In the genomic region with DNA sequence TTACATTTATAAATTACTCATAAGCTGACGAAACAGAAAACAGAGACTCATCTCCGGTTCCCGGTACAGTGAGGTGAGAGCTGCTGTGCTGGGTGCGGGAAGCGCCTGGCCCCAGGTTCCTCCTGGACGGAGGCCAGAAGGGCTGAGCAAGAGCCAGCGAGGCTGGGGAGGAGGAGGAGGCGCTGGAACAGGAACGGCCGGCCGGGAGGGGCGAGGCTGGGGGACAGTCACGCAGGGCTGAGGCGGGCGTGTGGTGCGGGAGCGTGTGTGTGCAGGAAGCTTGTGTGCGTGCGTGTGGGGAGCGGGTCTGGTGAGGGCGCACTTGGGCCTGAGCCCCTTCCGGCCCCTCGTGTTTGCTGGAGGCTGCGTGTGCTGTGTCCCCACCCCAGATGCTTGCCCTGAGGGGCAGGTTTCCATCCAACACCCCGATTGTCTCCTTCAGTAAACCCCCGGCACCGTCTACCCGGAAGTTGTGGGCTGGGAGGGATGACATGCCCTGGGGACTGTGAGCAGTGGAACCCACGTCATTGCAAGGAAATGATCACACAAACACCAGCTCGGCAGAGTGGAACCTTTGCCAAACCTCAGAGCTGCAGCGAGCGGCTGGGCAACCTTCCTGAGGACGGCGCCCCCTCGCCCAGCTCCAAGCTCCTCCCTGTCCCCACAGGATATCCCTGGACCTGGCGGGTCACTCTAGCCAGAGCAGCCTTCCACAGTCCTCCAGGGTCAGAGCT, we compare ENCODE assay signal across 8 cellular contexts. TPM values are rescaled to one million over a fixed set of nuclear protein-coding genes. Genes with fewer than 3 reads are reported as not detected.
DNase-seq lines count a peak whose midpoint lies in the region; ATAC-seq and TF ChIP-seq lines count a peak whose summit lies in the region.

No MANE protein-coding gene starts in this region.

- no peaks in the 10 kb centered on the region for H3K9me3 ChIP-seq in osteoblast (ENCODE audit: low read depth, low read length)

- H3K4me1 ChIP-seq in osteoblast (ENCODE audit: insufficient read depth, low read length): peaks cover 25% of the 10 kb centered on the region

- peak; percentile 69 for TF ChIP-seq POLR2A in Raji (IDR thresholded peaks at IDR 0.05; ENCODE audit: insufficient read depth, low read depth, low read length)

- peak overlapping the region; percentile 93 for H2AFZ ChIP-seq in osteoblast (ENCODE audit: low read length)

- H3K4me2 ChIP-seq in osteoblast (ENCODE audit: insufficient read depth, low read length): peak overlapping the region; percentile 99

- H3K36me3 ChIP-seq in osteoblast (ENCODE audit: insufficient read depth, low read length): no peaks in the 10 kb centered on the region

- 0 out of 2 replicates have a peak, but pooled peaks have one; percentile 6 for TF ChIP-seq CTCF in 22Rv1 (IDR thresholded peaks at IDR 0.05)
- TF ChIP-seq CTCF in osteoblast (IDR thresholded peaks at IDR 0.05; ENCODE audit: extremely low read depth, low read depth, low read length): no peak

- H3K27me3 ChIP-seq in osteoblast (ENCODE audit: insufficient read depth, low read length): no peaks in the 10 kb centered on the region

- peak overlapping the region; percentile 75 for H3K4me3 ChIP-seq in osteoblast (ENCODE audit: insufficient read depth, low read length)

- DNase-seq in activated effector memory CD4-positive, alpha-beta T cell treated with Interleukin-2 at 50 U/mL for 16 hours: peak; percentile 85
- DNase-seq in fibroblast of the conjunctiva (ENCODE audit: low read depth) (peak; percentile 81), osteoblast (ENCODE audit: insufficient read length, low spot score, missing footprints) (peak; percentile 98)

- H4K20me1 ChIP-seq in osteoblast (ENCODE audit: insufficient read depth, low read length): no peaks in the 10 kb centered on the region

- H3K27ac ChIP-seq in 22Rv1: peak overlapping the region; percentile 97
- peak overlapping the region; percentile 92 for H3K27ac ChIP-seq in osteoblast (ENCODE audit: low read depth, low read length)
- H3K27ac ChIP-seq in temporal lobe (ENCODE audit: low read depth, low read length): peak overlapping the region; percentile 82

- ATAC-seq in GM18511 (IDR thresholded peaks at IDR 0.05; ENCODE audit: unreplicated experiment) (peak; percentile 58), HG03378 (IDR thresholded peaks at IDR 0.05; ENCODE audit: unreplicated experiment) (peak; percentile 49)

- H3K79me2 ChIP-seq in osteoblast (ENCODE audit: insufficient read depth, low read length): no peaks in the 10 kb centered on the region

RNA-seq across cellular contexts. Expression of gene CD7, which starts 19.4 kb away (rescaled TPM):
- not detected in 2 replicates for total RNA-seq in osteoblast
- total RNA-seq in temporal lobe: not detected

RNA-seq across cellular contexts. Expression of gene CSNK1D, which starts 24.5 kb away (rescaled TPM):
- 45.4 and 50.3 TPM in 2 replicates for total RNA-seq in osteoblast
- 32.2 TPM for total RNA-seq in temporal lobe

RNA-seq across cellular contexts. Expression of gene SECTM1, which starts 35.6 kb away (rescaled TPM):
- total RNA-seq in osteoblast (5.8 and 11.5 TPM in 2 replicates), temporal lobe (0.74 TPM)

Comparison
In these comparisons a context has a peak if more than half of its experiments do, and no peak if none do; other contexts are left out.
1. Peak in every context shown above with its lines: DNase-seq, ATAC-seq, H3K4me3 ChIP-seq and H3K27ac ChIP-seq.